ENCODE assay signal across 16 cellular contexts in genomic region chr13:98648141-98648540, GRCh38.
DNase-seq lines count a peak whose midpoint lies in the region; ATAC-seq, FAIRE-seq and TF ChIP-seq lines count a peak whose summit lies in the region.
"Had no signal": no experiment of that assay in that cellular context is flagged by ENCODE, and none has a peak within 500 bp of the region (broad histone marks: within the 10 kb centered on the region; RNA-seq: fewer than 3 reads in every experiment).

No MANE protein-coding gene starts in this region.

- TF ChIP-seq CTCF in body of pancreas (IDR thresholded peaks at IDR 0.05) (no peak), liver (IDR thresholded peaks at IDR 0.05; ENCODE audit: low read depth, low read length, missing input control) (no peak), kidney (IDR thresholded peaks at IDR 0.05; ENCODE audit: borderline replicate concordance, extremely low read depth, insufficient read depth) (no peak)

- H3K9me3 ChIP-seq in body of pancreas = no peaks in the 10 kb centered on the region
- no peaks in the 10 kb centered on the region for H3K9me3 ChIP-seq in liver (ENCODE audit: control insufficient read depth in 4 of 4, low read length in 3 of 4)
- no peaks in the 10 kb centered on the region for H3K9me3 ChIP-seq in kidney (ENCODE audit: control insufficient read depth in 1 of 2, low read length in 2 of 2)

- WGBS in body of pancreas, 2 donors = 15 to 21% methylated on average over 2 of the region's 2 CpGs
- WGBS in liver = 30% methylated on average over 2 of the region's 2 CpGs

- H3K27me3 Mint-ChIP-seq in stimulated activated naive B cell treated with anti-CD40 and anti-IgM and Interleukin-4, amounts not matched to agents 10 μg/mL and 1 μg/mL and 100 μg/mL, for 72 hours = peaks cover 7 to 13% of the 10 kb centered on the region in 2 donors

- peak overlapping the region in 3 of 4 donors; percentile 11 to 46 (median 39) for H3K27ac ChIP-seq in body of pancreas
- no peak overlapping the region for H3K27ac ChIP-seq in liver (ENCODE audit: low read depth in 1 of 2, low read length in 2 of 2)
- no peak overlapping the region for H3K27ac ChIP-seq in kidney (ENCODE audit: low read depth in 2 of 2, low read length in 2 of 2)
- H3K27ac ChIP-seq: C4-2B, HL-60 had no signal

- intact Hi-C loops in body of pancreas (cut with DNase I) (no loop called here), kidney (cut with DNase I) (no loop called here)

- H3K4me3 Mint-ChIP-seq in stimulated activated naive B cell treated with anti-CD40 and anti-IgM and Interleukin-4, amounts not matched to agents 10 μg/mL and 1 μg/mL and 100 μg/mL, for 72 hours = no peak overlapping the region

- H3K4me1 ChIP-seq in body of pancreas = peaks cover 35% of the 10 kb centered on the region
- H3K4me1 ChIP-seq in liver (ENCODE audit: control insufficient read depth in 4 of 4, insufficient read depth in 4 of 4, low read length in 3 of 4) = peaks cover 0 to 17% (median 8%) of the 10 kb centered on the region in 4 donors
- H3K4me1 ChIP-seq in kidney (ENCODE audit: control insufficient read depth in 1 of 2, insufficient read depth in 1 of 2, low read depth in 1 of 2, low read length in 2 of 2) = no peaks in the 10 kb centered on the region

- peak; percentile 53 for DNase-seq in LoVo (ENCODE audit: low spot score)
- peak in 3 of 4 donors; percentile 14 to 37 (median 34) for DNase-seq in body of pancreas
- DNase-seq in stimulated activated naive B cell treated with anti-CD40 and anti-IgM and Interleukin-4, amounts not matched to agents 10 μg/mL and 1 μg/mL and 100 μg/mL, for 72 hours = no peak
- DNase-seq in kidney = no peak
- DNase-seq in T-helper 1 cell = no peak
- DNase-seq: DMS153, EL, KBM-7, NCI-H1417 treated with DMSO at 0.1 percent for 48 hours, NCI-H1930, NCI-H69 had no signal

- no peak overlapping the region for H3K9ac ChIP-seq in liver (ENCODE audit: low read depth in 1 of 2, low read length in 2 of 2)
- H3K9ac ChIP-seq in kidney (ENCODE audit: low read length in 2 of 2) = no peak overlapping the region

- H3K4me3 ChIP-seq in body of pancreas = no peak overlapping the region
- H3K4me3 ChIP-seq in liver (ENCODE audit: low read depth in 1 of 3, low read length in 3 of 3) = no peak overlapping the region
- no peak overlapping the region for H3K4me3 ChIP-seq in kidney (ENCODE audit: low read length in 2 of 2)

- no peak for TF ChIP-seq RAD21 in liver (IDR thresholded peaks at IDR 0.05)

- H3K9me3 Mint-ChIP-seq in stimulated activated naive B cell treated with anti-CD40 and anti-IgM and Interleukin-4, amounts not matched to agents 10 μg/mL and 1 μg/mL and 100 μg/mL, for 72 hours = no peaks in the 10 kb centered on the region

- H3K36me3 Mint-ChIP-seq in stimulated activated naive B cell treated with anti-CD40 and anti-IgM and Interleukin-4, amounts not matched to agents 10 μg/mL and 1 μg/mL and 100 μg/mL, for 72 hours = no peaks in the 10 kb centered on the region

- no peak for FAIRE-seq in kidney (lab: Jason Lieb, UNC)
- FAIRE-seq: H1 had no signal

- no peak for TF ChIP-seq POLR2A in body of pancreas (IDR thresholded peaks at IDR 0.05)

- peaks cover 8 to 9% of the 10 kb centered on the region in 2 donors for H3K4me1 Mint-ChIP-seq in stimulated activated naive B cell treated with anti-CD40 and anti-IgM and Interleukin-4, amounts not matched to agents 10 μg/mL and 1 μg/mL and 100 μg/mL, for 72 hours

- H3K27ac Mint-ChIP-seq in stimulated activated naive B cell treated with anti-CD40 and anti-IgM and Interleukin-4, amounts not matched to agents 10 μg/mL and 1 μg/mL and 100 μg/mL, for 72 hours = peak overlapping the region; percentile 28

- H3K27me3 ChIP-seq in body of pancreas = no peaks in the 10 kb centered on the region
- H3K27me3 ChIP-seq in liver (ENCODE audit: control insufficient read depth in 4 of 4, insufficient read depth in 4 of 4, low read length in 3 of 4) = no peaks in the 10 kb centered on the region

- peak; percentile 87 for ATAC-seq in body of pancreas
- ATAC-seq in stimulated activated naive B cell treated with anti-CD40 and anti-IgM and Interleukin-4, amounts not matched to agents 10 μg/mL and 1 μg/mL and 100 μg/mL, for 72 hours (replicated peaks) = peak in 1 of 2 donors; percentile 57
- ATAC-seq in HG02840 (IDR thresholded peaks at IDR 0.05; ENCODE audit: low FRiP score, unreplicated experiment) = no peak

- H3K36me3 ChIP-seq in body of pancreas (replicated peaks in 1 of 2; ENCODE audit: insufficient read depth in 1 of 2, low read depth in 2 of 2) = no peaks in the 10 kb centered on the region
- no peaks in the 10 kb centered on the region for H3K36me3 ChIP-seq in liver (ENCODE audit: control insufficient read depth in 4 of 4, insufficient read depth in 3 of 4, low read depth in 1 of 4, low read length in 3 of 4)
- H3K36me3 ChIP-seq in kidney (ENCODE audit: control insufficient read depth in 1 of 2, insufficient read depth in 2 of 2, low read length in 2 of 2) = no peaks in the 10 kb centered on the region

TF ChIP-seq in liver, 16 proteins besides CTCF, POLR2A, EP300 and RAD21:
- TF ChIP-seq NR2F2 (IDR thresholded peaks at IDR 0.05) = no peak
- no peak for TF ChIP-seq SP1 (IDR thresholded peaks at IDR 0.05)
- TF ChIP-seq ZBTB33 (IDR thresholded peaks at IDR 0.05) = no peak
- no peak for TF ChIP-seq EGR1 (IDR thresholded peaks at IDR 0.05; ENCODE audit: low read depth in 2 of 2)
- no peak for TF ChIP-seq REST (IDR thresholded peaks at IDR 0.05)
- TF ChIP-seq HNF4A (conservative IDR thresholded peaks at IDR 0.05) = peak; percentile 24 to 36
- TF ChIP-seq RXRA (IDR thresholded peaks at IDR 0.05) = peak; percentile 47 to 48

Comparison
In these comparisons a context has a peak if more than half of its experiments do, and no peak if none do; other contexts are left out.
1. DNase-seq: peak in LoVo (single experiment) and body of pancreas (3 of 4); none in stimulated activated naive B cell treated with anti-CD40 and anti-IgM and Interleukin-4, amounts not matched to agents 10 μg/mL and 1 μg/mL and 100 μg/mL, for 72 hours (single experiment), kidney (single experiment) and T-helper 1 cell (0 of 5).
2. H3K27ac ChIP-seq: peak in body of pancreas (3 of 4); none in liver (0 of 2) and kidney (0 of 2).